Comparison of ENCODE assay signal across 1 cellular context in genomic region chr17:73092518-73093135, GRCh38.
A peak's percentile ranks its signal among the peaks of the same experiment; 100 is the strongest.
TF ChIP-seq lines count a peak whose summit lies in the region.

TSS of gene SLC39A11 (minus strand) at chr17:73092688. CDS start at chr17:73088764, 3,924 bp downstream.

TF ChIP-seq in HepG2, 621 proteins besides CTCF, POLR2A, EP300 and RAD21 (continued from another document and continues in another):
- TF ChIP-seq LBX2 (CRISPR knock-in tag; IDR thresholded peaks at IDR 0.05; ENCODE audit: borderline replicate concordance), result peak; percentile 86; the same call in 1 of the 2 replicates
- peak; percentile 88; the same call in 1 of the 2 replicates for TF ChIP-seq ZNF576 (CRISPR knock-in tag; IDR thresholded peaks at IDR 0.05)
- TF ChIP-seq DBP (CRISPR knock-in tag; IDR thresholded peaks at IDR 0.05; ENCODE audit: not compliant biosample characterization), result no peak
- no peak for TF ChIP-seq ZNF597 (CRISPR knock-in tag; IDR thresholded peaks at IDR 0.05)
- no peak for TF ChIP-seq ZNF382 (CRISPR knock-in tag; IDR thresholded peaks at IDR 0.05; ENCODE audit: borderline replicate concordance)
- peak; percentile 38; the same call in 1 of the 2 replicates for TF ChIP-seq BCL6 (CRISPR knock-in tag; IDR thresholded peaks at IDR 0.05)
- TF ChIP-seq PCBP2 (optimal IDR thresholded peaks at IDR 0.05; ENCODE audit: low read depth, low read length, poor library complexity, severe bottlenecking), result no peak
- TF ChIP-seq ZNF720 (CRISPR knock-in tag; IDR thresholded peaks at IDR 0.05), result no peak
- peak; percentile 79 for TF ChIP-seq GMEB1 (CRISPR knock-in tag; IDR thresholded peaks at IDR 0.05; ENCODE audit: borderline replicate concordance)
- no peak for TF ChIP-seq RERE (CRISPR knock-in tag; IDR thresholded peaks at IDR 0.05; ENCODE audit: low read depth)
- no peak for TF ChIP-seq ZFY (CRISPR knock-in tag; IDR thresholded peaks at IDR 0.05)
- peak; percentile 63; the same call in 1 of the 2 replicates for TF ChIP-seq ZFP90 (CRISPR knock-in tag; IDR thresholded peaks at IDR 0.05; ENCODE audit: borderline replicate concordance)
- peak; percentile 65 for TF ChIP-seq HOXA3 (CRISPR knock-in tag; IDR thresholded peaks at IDR 0.05)
- TF ChIP-seq AGO2 (optimal IDR thresholded peaks at IDR 0.05; ENCODE audit: low read depth, low read length), result no peak
- peak; percentile 73; the same call in 1 of the 2 replicates for TF ChIP-seq MEIS2 (CRISPR knock-in tag; IDR thresholded peaks at IDR 0.05)
- TF ChIP-seq ZNF788 (CRISPR knock-in tag; IDR thresholded peaks at IDR 0.05; ENCODE audit: borderline replicate concordance), result peak; percentile 77
- TF ChIP-seq KDM4B (CRISPR knock-in tag; IDR thresholded peaks at IDR 0.05), result peak; percentile 62; the same call in 1 of the 2 replicates
- no peak for TF ChIP-seq ZNF766 (CRISPR knock-in tag; IDR thresholded peaks at IDR 0.05; ENCODE audit: borderline replicate concordance)
- TF ChIP-seq ZC3H4 (CRISPR knock-in tag; IDR thresholded peaks at IDR 0.05; ENCODE audit: borderline replicate concordance), result no peak
- TF ChIP-seq ZFP36 (IDR thresholded peaks at IDR 0.05; ENCODE audit: borderline replicate concordance, low read depth, low read length, partially characterized antibody), result no peak
- TF ChIP-seq HDAC1 (CRISPR knock-in tag; IDR thresholded peaks at IDR 0.05), result peak; percentile 97
- TF ChIP-seq ZNF646 (CRISPR knock-in tag; IDR thresholded peaks at IDR 0.05), result no peak
- no peak for TF ChIP-seq FLYWCH1 (CRISPR knock-in tag; IDR thresholded peaks at IDR 0.05)
- TF ChIP-seq ZHX1 (CRISPR knock-in tag; IDR thresholded peaks at IDR 0.05; ENCODE audit: low read depth), result 0 out of 2 replicates have a peak, but pooled peaks have one; percentile 49
- peak; percentile 56; the same call in 1 of the 2 replicates for TF ChIP-seq BHLHE40 (IDR thresholded peaks at IDR 0.05; ENCODE audit: low read length)
- TF ChIP-seq NCOA2 (CRISPR knock-in tag; IDR thresholded peaks at IDR 0.05), result peak; percentile 59; the same call in 1 of the 2 replicates
- 0 out of 2 replicates have a peak, but pooled peaks have one; percentile 76 for TF ChIP-seq THYN1 (CRISPR knock-in tag; IDR thresholded peaks at IDR 0.05; ENCODE audit: borderline replicate concordance, low read depth)
- peak; percentile 91 for TF ChIP-seq IKZF5 (CRISPR knock-in tag; IDR thresholded peaks at IDR 0.05)
- TF ChIP-seq HOXA5 (CRISPR knock-in tag; IDR thresholded peaks at IDR 0.05), result peak; percentile 49; the same call in 1 of the 2 replicates
- peak; percentile 88 for TF ChIP-seq TBX2 (CRISPR knock-in tag; IDR thresholded peaks at IDR 0.05; ENCODE audit: borderline replicate concordance)
- TF ChIP-seq ZNF143 (CRISPR knock-in tag; IDR thresholded peaks at IDR 0.05), result 0 out of 2 replicates have a peak, but pooled peaks have one; percentile 14
- TF ChIP-seq CREB1 (IDR thresholded peaks at IDR 0.05), result peak; percentile 37; the same call in 1 of the 2 replicates
- TF ChIP-seq CREB1 (CRISPR knock-in tag; IDR thresholded peaks at IDR 0.05), result peak; percentile 56; the same call in 1 of the 2 replicates
- 0 out of 2 replicates have a peak, but pooled peaks have one; percentile 60 for TF ChIP-seq ZSCAN29 (CRISPR knock-in tag; conservative IDR thresholded peaks at IDR 0.05)
- TF ChIP-seq NR2F6 (IDR thresholded peaks at IDR 0.05), result no peak
- peak; percentile 36; the same call in 1 of the 2 replicates for TF ChIP-seq NR2F6 (CRISPR knock-in tag; IDR thresholded peaks at IDR 0.05)
- TF ChIP-seq ARNT2 (CRISPR knock-in tag; IDR thresholded peaks at IDR 0.05; ENCODE audit: low read depth), result peak; percentile 93; the same call in 1 of the 2 replicates
- TF ChIP-seq RFXAP (CRISPR knock-in tag; IDR thresholded peaks at IDR 0.05; ENCODE audit: borderline replicate concordance), result no peak; the same call in 1 of the 2 replicates
- 0 out of 2 replicates have a peak, but pooled peaks have one; percentile 52 for TF ChIP-seq CHCHD3 (CRISPR knock-in tag; IDR thresholded peaks at IDR 0.05)
- peak; percentile 46; the same call in 1 of the 2 replicates for TF ChIP-seq YEATS4 (CRISPR knock-in tag; IDR thresholded peaks at IDR 0.05; ENCODE audit: borderline replicate concordance)
- no peak for TF ChIP-seq GATA4 (IDR thresholded peaks at IDR 0.05; ENCODE audit: borderline replicate concordance, low read depth)
